Comparison of ENCODE assay signal across 33 cellular contexts in the genomic region with DNA sequence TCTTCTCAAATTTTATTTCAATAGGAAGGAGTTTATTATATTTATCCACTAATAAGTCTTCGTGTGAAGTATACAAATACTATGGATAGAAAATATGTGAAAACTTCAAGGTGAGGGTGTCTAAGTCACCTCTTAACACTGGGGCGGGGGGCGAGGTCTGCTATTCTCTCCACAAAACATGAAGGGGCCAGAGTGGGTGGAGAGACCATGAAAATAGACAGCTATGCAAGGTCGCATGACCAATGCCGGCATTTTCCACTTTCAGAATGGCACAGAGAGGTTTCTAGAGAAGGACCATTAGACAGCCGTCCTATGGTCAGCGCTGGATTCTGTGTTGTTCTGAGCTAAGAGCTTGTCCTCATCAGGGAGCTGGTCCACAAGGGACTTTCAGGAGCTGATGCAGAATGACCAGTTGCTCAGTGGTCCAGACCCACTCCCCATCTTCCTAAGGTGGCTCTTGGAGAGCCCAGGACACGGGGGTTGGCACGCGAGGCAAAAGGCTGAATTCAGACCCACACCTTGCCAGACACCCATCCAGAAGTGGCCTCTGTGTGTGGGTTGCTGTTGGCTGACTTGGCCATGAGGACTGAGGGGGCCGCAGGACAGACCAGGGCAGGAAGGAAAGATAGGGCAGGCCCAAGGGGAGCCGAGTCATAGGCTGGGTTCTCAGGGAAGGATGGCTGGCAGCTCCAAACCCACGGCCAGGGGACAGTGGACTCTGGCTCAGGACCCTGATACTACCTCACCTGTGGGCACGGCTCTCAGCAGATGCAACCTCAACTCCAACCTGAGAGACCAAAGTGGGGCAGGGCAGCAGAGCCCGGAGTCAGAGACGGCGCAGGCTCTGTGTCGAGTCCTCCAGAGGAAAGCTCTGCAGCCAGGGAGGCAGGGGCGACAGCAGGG.
DNase-seq lines count a peak whose midpoint lies in the region; ATAC-seq and TF ChIP-seq lines count a peak whose summit lies in the region.
"Had no signal": no experiment of that assay in that cellular context is flagged by ENCODE, and none has a peak within 500 bp of the region (broad histone marks: within the 10 kb centered on the region; RNA-seq: fewer than 3 reads in every experiment).

No MANE protein-coding gene starts in this region.

- in situ Hi-C loops in transverse colon (cut with MboI; ENCODE audit: low pct_ligation_motif_present in 1 of 4, low pct_unique_long_range_greater_than_20kb in 1 of 4, low sequenced_read_pairs in 3 of 4), result no loop called here

- CTCF ChIA-PET in naive thymus-derived CD4-positive, alpha-beta T cell (lab: Charles Lee), result no interaction called here

- peaks cover 6% of the 10 kb centered on the region for H3K36me3 Mint-ChIP-seq in neural progenitor cell
- no peaks in the 10 kb centered on the region; the same call in 1 of the 2 replicates for H3K36me3 Mint-ChIP-seq in HFFc6 (ENCODE audit: low read depth)
- H3K36me3 Mint-ChIP-seq in naive thymus-derived CD4-positive, alpha-beta T cell, result peaks cover 0 to 23% (median 10%) of the 10 kb centered on the region in 5 donors

- no peak overlapping the region for H3K9ac ChIP-seq in neural progenitor cell

- TF ChIP-seq CTCF in esophagus muscularis mucosa (IDR thresholded peaks at IDR 0.05), result no peak
- no peak for TF ChIP-seq CTCF in neural progenitor cell (IDR thresholded peaks at IDR 0.05)
- no peak for TF ChIP-seq CTCF in transverse colon (IDR thresholded peaks at IDR 0.05)
- no peak for TF ChIP-seq CTCF in HFFc6 (IDR thresholded peaks at IDR 0.05)

- TF ChIP-seq POLR2A in esophagus muscularis mucosa (IDR thresholded peaks at IDR 0.05; ENCODE audit: low read depth) (no peak), transverse colon (IDR thresholded peaks at IDR 0.05) (no peak)

- H3K27me3 Mint-ChIP-seq in neural progenitor cell (ENCODE audit: insufficient read depth, low read depth), result peaks cover 10% of the 10 kb centered on the region
- no peaks in the 10 kb centered on the region; the same call in 1 of the 2 replicates for H3K27me3 Mint-ChIP-seq in HFFc6 (ENCODE audit: insufficient read depth)
- no peaks in the 10 kb centered on the region for H3K27me3 Mint-ChIP-seq in naive thymus-derived CD4-positive, alpha-beta T cell
- H3K27me3 Mint-ChIP-seq: activated CD4-positive, alpha-beta T cell treated with anti-CD3 and anti-CD28 coated beads for 36 hours; activated CD8-positive, alpha-beta T cell treated with anti-CD3 and anti-CD28 coated beads for 36 hours; activated naive CD8-positive, alpha-beta T cell; stimulated activated memory B cell treated with anti-CD40 and anti-IgM and Interleukin-4, amounts not matched to agents 10 μg/mL and 1 μg/mL and 100 μg/mL, for 72 hours had no signal

- WGBS in esophagus muscularis mucosa, result 93% methylated on average over 12 of the region's 19 CpGs
- 95 to 98% methylated on average over 7 to 19 of the region's 19 CpGs for WGBS in transverse colon (ENCODE audit: low coverage in 1 of 2), 2 donors

- H3K4me1 ChIP-seq in esophagus muscularis mucosa (peaks cover 51 to 81% (median 66%) of the 10 kb centered on the region in 4 donors), neural progenitor cell (no peaks in the 10 kb centered on the region), transverse colon (peaks cover 0 to 23% (median 4%) of the 10 kb centered on the region in 4 donors)
- no peaks in the 10 kb centered on the region for H3K4me1 ChIP-seq in naive thymus-derived CD4-positive, alpha-beta T cell (ENCODE audit: control insufficient read depth in 2 of 2, insufficient read depth in 2 of 2, low read length in 2 of 2)
- H3K4me1 ChIP-seq: Caco-2, foreskin keratinocyte, HAP-1, Peyer's patch, SJCRH30 had no signal

- H3K27me3 ChIP-seq in esophagus muscularis mucosa (no peaks in the 10 kb centered on the region), neural progenitor cell (no peaks in the 10 kb centered on the region), transverse colon (no peaks in the 10 kb centered on the region)
- no peaks in the 10 kb centered on the region for H3K27me3 ChIP-seq in naive thymus-derived CD4-positive, alpha-beta T cell (ENCODE audit: control insufficient read depth in 2 of 2, insufficient read depth in 2 of 2, low read length in 2 of 2)
- H3K27me3 ChIP-seq: cardiac muscle cell, foreskin keratinocyte, hepatocyte, neutrophil, Peyer's patch, SJCRH30, upper lobe of left lung had no signal

- intact Hi-C loops in esophagus muscularis mucosa (cut with DNase I), result no loop called here
- intact Hi-C loops in transverse colon (cut with DNase I; ENCODE audit: low total_unique reads), result no loop called here
- intact Hi-C loops in naive thymus-derived CD4-positive, alpha-beta T cell (cut with micrococcal nuclease), result no loop called here

- peaks cover 2 to 27% (median 12%) of the 10 kb centered on the region in 4 donors for H3K36me3 ChIP-seq in esophagus muscularis mucosa
- H3K36me3 ChIP-seq in neural progenitor cell, result no peaks in the 10 kb centered on the region
- no peaks in the 10 kb centered on the region for H3K36me3 ChIP-seq in transverse colon
- H3K36me3 ChIP-seq in naive thymus-derived CD4-positive, alpha-beta T cell (ENCODE audit: control insufficient read depth in 2 of 3, insufficient read depth in 3 of 3, low read length in 3 of 3), result peaks cover 0 to 41% (median 0%) of the 10 kb centered on the region in 3 experiments
- H3K36me3 ChIP-seq: cardiac muscle cell, HAP-1 had no signal

- no peaks in the 10 kb centered on the region for H3K9me3 Mint-ChIP-seq in neural progenitor cell
- H3K9me3 Mint-ChIP-seq in HFFc6, result no peaks in the 10 kb centered on the region
- H3K9me3 Mint-ChIP-seq in naive thymus-derived CD4-positive, alpha-beta T cell, result no peaks in the 10 kb centered on the region
- H3K9me3 Mint-ChIP-seq: activated CD8-positive, alpha-beta T cell treated with anti-CD3 and anti-CD28 coated beads for 36 hours; activated T-helper 2 cell treated with anti-CD3 and anti-CD28 coated beads, Interferon-gamma antibody, Interleukin-2, Interleukin-4, amounts not matched to agents 10 μg/mL and 5 μg/mL and 100 μg/mL, durations not matched to agents 14 hours and 24 hours and 36 hours; CD14-positive monocyte; stimulated activated memory B cell treated with anti-CD40 and anti-IgM and Interleukin-4, amounts not matched to agents 10 μg/mL and 1 μg/mL and 100 μg/mL, for 72 hours had no signal

- H3K4me2 ChIP-seq in neural progenitor cell, result no peak overlapping the region
- H3K4me2 ChIP-seq: hepatocyte had no signal

- peak overlapping the region; percentile 51 for H3K27ac Mint-ChIP-seq in neural progenitor cell
- H3K27ac Mint-ChIP-seq in HFFc6, result no peak overlapping the region
- H3K27ac Mint-ChIP-seq in naive thymus-derived CD4-positive, alpha-beta T cell, result no peak overlapping the region
- H3K27ac Mint-ChIP-seq: activated CD4-positive, alpha-beta T cell treated with anti-CD3 and anti-CD28 coated beads for 36 hours; activated CD8-positive, alpha-beta T cell treated with anti-CD3 and anti-CD28 coated beads for 36 hours; activated naive CD8-positive, alpha-beta T cell; activated T-helper 2 cell treated with anti-CD3 and anti-CD28 coated beads, Interferon-gamma antibody, Interleukin-2, Interleukin-4, amounts not matched to agents 10 μg/mL and 5 μg/mL and 100 μg/mL, durations not matched to agents 14 hours and 24 hours and 36 hours; stimulated activated memory B cell treated with anti-CD40 and anti-IgM and Interleukin-4, amounts not matched to agents 10 μg/mL and 1 μg/mL and 100 μg/mL, for 72 hours had no signal

- DNase-seq in activated CD8-positive, alpha-beta memory T cell treated with anti-CD3 and anti-CD28 coated beads, Interleukin-2, amount 50 U/mL, for 4 hours, result peak; percentile 8
- no peak for DNase-seq in activated CD8-positive, alpha-beta memory T cell treated with anti-CD3 and anti-CD28 coated beads for 24 hours
- DNase-seq in esophagus muscularis mucosa (ENCODE audit: extremely low spot score) (no peak), neural progenitor cell (ENCODE audit: low spot score) (no peak), transverse colon (no peak), HFFc6 (no peak)
- DNase-seq in activated CD4-positive, CD25-positive, alpha-beta regulatory T cell treated with anti-CD3 and anti-CD28 coated beads, Interleukin-2, amount 50 U/mL, for 72 hours, result no peak
- DNase-seq in naive thymus-derived CD4-positive, alpha-beta T cell, result no peak
- DNase-seq: activated CD4-positive, alpha-beta T cell treated with anti-CD3 and anti-CD28 coated beads for 36 hours; activated CD8-positive, alpha-beta T cell treated with anti-CD3 and anti-CD28 coated beads for 36 hours; Caco-2; foreskin keratinocyte; KBM-7; mesendoderm; NCI-H1105 treated with DMSO at 0.1 percent for 48 hours; NCI-H1930; NCI-H2171 treated with DMSO at 0.1 percent for 48 hours; NCI-H69; SJCRH30; SW 1271; upper lobe of left lung had no signal

- peaks cover 13% of the 10 kb centered on the region for H3K4me1 Mint-ChIP-seq in neural progenitor cell
- peaks cover 10% of the 10 kb centered on the region for H3K4me1 Mint-ChIP-seq in HFFc6 (ENCODE audit: low read depth)
- H3K4me1 Mint-ChIP-seq in naive thymus-derived CD4-positive, alpha-beta T cell, result peaks cover 0 to 4% (median 0%) of the 10 kb centered on the region in 7 donors
- H3K4me1 Mint-ChIP-seq: activated CD4-positive, alpha-beta T cell treated with anti-CD3 and anti-CD28 coated beads for 36 hours; CD14-positive monocyte; stimulated activated memory B cell treated with anti-CD40 and anti-IgM and Interleukin-4, amounts not matched to agents 10 μg/mL and 1 μg/mL and 100 μg/mL, for 72 hours had no signal

- POLR2A ChIA-PET in naive thymus-derived CD4-positive, alpha-beta T cell (lab: Charles Lee), result no interaction called here

- no peak for ATAC-seq in naive thymus-derived CD4-positive, alpha-beta T cell
- ATAC-seq: activated CD4-positive, alpha-beta T cell treated with anti-CD3 and anti-CD28 coated beads for 36 hours; activated CD8-positive, alpha-beta T cell treated with anti-CD3 and anti-CD28 coated beads for 36 hours; foreskin keratinocyte; stimulated activated memory B cell treated with anti-CD40 and anti-IgM and Interleukin-4, amounts not matched to agents 10 μg/mL and 1 μg/mL and 100 μg/mL, for 72 hours had no signal

- no peak overlapping the region for H2AFZ ChIP-seq in neural progenitor cell (replicated peaks)
- H2AFZ ChIP-seq: hepatocyte had no signal

- peaks cover 6% of the 10 kb centered on the region for H4K20me1 ChIP-seq in neural progenitor cell (ENCODE audit: low read depth)

- TF ChIP-seq EP300 in esophagus muscularis mucosa (IDR thresholded peaks at IDR 0.05) (no peak), transverse colon (IDR thresholded peaks at IDR 0.05; ENCODE audit: low read depth) (no peak)

- H3K9me3 ChIP-seq in esophagus muscularis mucosa (no peaks in the 10 kb centered on the region), neural progenitor cell (ENCODE audit: low read depth) (no peaks in the 10 kb centered on the region), transverse colon (no peaks in the 10 kb centered on the region)
- no peaks in the 10 kb centered on the region for H3K9me3 ChIP-seq in naive thymus-derived CD4-positive, alpha-beta T cell (ENCODE audit: control insufficient read depth in 2 of 3, low read length in 3 of 3)
- H3K9me3 ChIP-seq: Caco-2, HAP-1, neutrophil, Peyer's patch, psoas muscle, SJCRH30, upper lobe of left lung had no signal

- no peaks in the 10 kb centered on the region for H3K79me2 ChIP-seq in neural progenitor cell (ENCODE audit: low read depth)
- H3K79me2 ChIP-seq: hepatocyte had no signal

- H3K4me3 Mint-ChIP-seq in neural progenitor cell (no peak overlapping the region), HFFc6 (no peak overlapping the region)
- H3K4me3 Mint-ChIP-seq in naive thymus-derived CD4-positive, alpha-beta T cell, result no peak overlapping the region
- H3K4me3 Mint-ChIP-seq: activated CD4-positive, alpha-beta T cell treated with anti-CD3 and anti-CD28 coated beads for 36 hours; activated CD8-positive, alpha-beta T cell treated with anti-CD3 and anti-CD28 coated beads for 36 hours; activated naive CD8-positive, alpha-beta T cell; stimulated activated memory B cell treated with anti-CD40 and anti-IgM and Interleukin-4, amounts not matched to agents 10 μg/mL and 1 μg/mL and 100 μg/mL, for 72 hours had no signal

- no peak overlapping the region for H3K4me3 ChIP-seq in esophagus muscularis mucosa
- no peak overlapping the region for H3K4me3 ChIP-seq in neural progenitor cell
- no peak overlapping the region for H3K4me3 ChIP-seq in transverse colon
- H3K4me3 ChIP-seq in naive thymus-derived CD4-positive, alpha-beta T cell (ENCODE audit: low read length), result no peak overlapping the region
- H3K4me3 ChIP-seq: cardiac muscle cell, HAP-1, hepatocyte, Peyer's patch, psoas muscle, SJCRH30, upper lobe of left lung had no signal

- peak overlapping the region; percentile 83 to 91 (median 86) for H3K27ac ChIP-seq in esophagus muscularis mucosa (replicated peaks in 1 of 4)
- H3K27ac ChIP-seq in neural progenitor cell, result no peak overlapping the region
- H3K27ac ChIP-seq in transverse colon, result peak overlapping the region in 3 of 4 donors; percentile 72 to 84 (median 77)
- no peak overlapping the region for H3K27ac ChIP-seq in naive thymus-derived CD4-positive, alpha-beta T cell (ENCODE audit: low read depth, low read length)
- H3K27ac ChIP-seq: 22Rv1, cardiac muscle cell, foreskin keratinocyte, hepatocyte, HL-60, neutrophil, SJCRH30, upper lobe of left lung had no signal

- peaks cover 5% of the 10 kb centered on the region for H3F3A ChIP-seq in neural progenitor cell (ENCODE audit: low read depth)

Comparison
In these comparisons a context has a peak if more than half of its experiments do, and no peak if none do; other contexts are left out.
1. H3K27ac ChIP-seq: peak in esophagus muscularis mucosa (4 of 4) and transverse colon (3 of 4); none in neural progenitor cell (single experiment) and naive thymus-derived CD4-positive, alpha-beta T cell (single experiment).